In the genomic region with DNA sequence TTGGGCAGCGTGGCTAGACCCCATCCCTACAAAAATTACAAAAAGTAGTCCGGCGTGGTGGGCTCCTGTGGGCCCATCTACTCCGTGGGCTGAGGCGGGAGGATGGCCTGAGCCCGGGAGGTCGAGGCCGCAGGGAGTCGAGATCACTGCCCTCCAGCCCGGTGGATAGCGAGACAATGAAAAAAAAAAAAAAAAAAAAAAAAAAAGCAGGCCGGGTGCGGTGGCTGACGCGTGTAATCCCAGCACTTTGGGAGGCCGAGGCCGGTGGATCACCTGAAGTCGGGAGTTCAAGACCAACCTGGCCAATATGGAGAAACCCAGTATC, we compare ENCODE assay signal across 1 cellular context.
TF ChIP-seq lines count a peak whose summit lies in the region.

No MANE protein-coding gene starts in this region.

TF ChIP-seq in IMR-90, 13 proteins besides CTCF, POLR2A, EP300 and RAD21 (continued from another document):
- TF ChIP-seq CEBPB (IDR thresholded peaks at IDR 0.05; ENCODE audit: low read depth, low read length) = no peak
